ENCODE assay signal across 35 cellular contexts in the genomic region with DNA sequence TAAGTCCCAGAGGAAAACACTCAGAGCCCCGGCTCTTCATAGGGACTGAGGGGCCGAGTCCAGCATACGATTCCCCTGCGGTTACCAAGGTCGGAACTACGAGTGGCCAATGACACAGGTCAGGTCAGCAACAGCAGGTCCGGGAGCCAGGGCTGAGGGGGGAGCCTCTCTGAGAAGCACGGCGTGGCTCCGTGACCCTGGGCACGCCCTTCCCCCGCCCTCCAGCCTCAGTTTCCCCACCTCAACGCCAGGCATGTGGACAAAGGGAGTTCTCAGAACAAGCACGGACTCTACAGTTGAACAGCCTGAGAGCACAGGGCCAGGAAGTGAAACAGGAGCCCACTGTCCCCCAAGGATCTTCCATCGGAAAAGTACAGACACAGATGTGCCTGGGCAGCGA. TPM values are rescaled to one million over a fixed set of nuclear protein-coding genes. Genes with fewer than 3 reads are reported as not detected.
"Had no signal": no experiment of that assay in that cellular context is flagged by ENCODE, and none has a peak within 500 bp of the region (broad histone marks: within the 10 kb centered on the region; RNA-seq: fewer than 3 reads in every experiment).

No MANE protein-coding gene starts in this region.

- H3K27me3 ChIP-seq: body of pancreas had no signal

- H3K36me3 Mint-ChIP-seq: activated naive CD4-positive, alpha-beta T cell treated with anti-CD3 and anti-CD28 coated beads, Interleukin-2, amount 10 ng/mL, durations not matched to agents 7 days and 5 days; activated naive CD4-positive, alpha-beta T cell treated with anti-CD3 and anti-CD28 coated beads, Interleukin-2, amount 50 U/mL, for 72 hours had no signal

- H3K4me1 ChIP-seq: adrenal gland, body of pancreas, esophagus muscularis mucosa, foreskin keratinocyte, gastrocnemius medialis, heart left ventricle had no signal

- H3K36me3 ChIP-seq: adrenal gland, esophagus muscularis mucosa, gastrocnemius medialis, heart left ventricle, WERI-Rb-1 had no signal

- ATAC-seq: activated naive CD4-positive, alpha-beta T cell treated with anti-CD3 and anti-CD28 coated beads, Interleukin-2, amount 50 U/mL, for 72 hours; activated T-cell treated with anti-CD3 and anti-CD28 coated beads, Interleukin-2, amount 50 U/mL, for 72 hours; body of pancreas; effector memory CD8-positive, alpha-beta T cell; foreskin keratinocyte; gastrocnemius medialis; heart left ventricle; T-helper 17 cell had no signal

- H3K4me3 ChIP-seq: adrenal gland, body of pancreas, esophagus muscularis mucosa, gastrocnemius medialis, heart left ventricle had no signal

- H3K4me1 Mint-ChIP-seq: activated CD4-positive, alpha-beta memory T cell treated with anti-CD3 and anti-CD28 coated beads, Interleukin-2, amount 10 ng/mL, durations not matched to agents 7 days and 5 days; activated CD4-positive, alpha-beta T cell treated with anti-CD3 and anti-CD28 coated beads, Interleukin-2, amount 10 ng/mL, durations not matched to agents 7 days and 5 days; activated naive CD4-positive, alpha-beta T cell treated with anti-CD3 and anti-CD28 coated beads, Interleukin-2, amount 10 ng/mL, durations not matched to agents 7 days and 5 days; T-helper 17 cell had no signal

- H3K9me3 Mint-ChIP-seq: activated B cell treated with CpG ODN at 0.5 μM for 24 hours; activated CD4-positive, alpha-beta memory T cell treated with anti-CD3 and anti-CD28 coated beads, Interleukin-2, amount 10 ng/mL, durations not matched to agents 7 days and 5 days; activated CD4-positive, alpha-beta T cell treated with anti-CD3 and anti-CD28 coated beads, Interleukin-2, amount 10 ng/mL, durations not matched to agents 7 days and 5 days; activated naive CD4-positive, alpha-beta T cell treated with anti-CD3 and anti-CD28 coated beads, Interleukin-2, amount 10 ng/mL, durations not matched to agents 7 days and 5 days; activated naive CD4-positive, alpha-beta T cell treated with anti-CD3 and anti-CD28 coated beads, Interleukin-2, amount 50 U/mL, for 72 hours; activated T-cell treated with anti-CD3 and anti-CD28 coated beads, Interleukin-2, amount 50 U/mL, for 24 hours; activated T-cell treated with anti-CD3 and anti-CD28 coated beads, Interleukin-2, amount 50 U/mL, for 72 hours; effector memory CD8-positive, alpha-beta T cell; T-helper 2 cell treated with Interferon-gamma antibody and Interleukin-4, amounts not matched to agents 5 μg/mL and 100 μg/mL, for 36 hours had no signal

- H3K27me3 Mint-ChIP-seq: activated CD4-positive, alpha-beta T cell treated with anti-CD3 and anti-CD28 coated beads, Interleukin-2, amount 10 ng/mL, durations not matched to agents 7 days and 5 days had no signal

- H3K27ac Mint-ChIP-seq: activated B cell treated with CpG ODN at 0.5 μM for 24 hours; activated CD4-positive, alpha-beta memory T cell treated with anti-CD3 and anti-CD28 coated beads, Interleukin-2, amount 10 ng/mL, durations not matched to agents 7 days and 5 days; activated CD4-positive, alpha-beta T cell treated with anti-CD3 and anti-CD28 coated beads, Interleukin-2, amount 10 ng/mL, durations not matched to agents 7 days and 5 days; activated naive CD4-positive, alpha-beta T cell treated with anti-CD3 and anti-CD28 coated beads, Interleukin-2, amount 10 ng/mL, durations not matched to agents 7 days and 5 days; activated naive CD4-positive, alpha-beta T cell treated with anti-CD3 and anti-CD28 coated beads, Interleukin-2, amount 50 U/mL, for 72 hours; activated T-cell treated with anti-CD3 and anti-CD28 coated beads, Interleukin-2, amount 50 U/mL, for 24 hours; activated T-cell treated with anti-CD3 and anti-CD28 coated beads, Interleukin-2, amount 50 U/mL, for 72 hours; effector memory CD8-positive, alpha-beta T cell; T-helper 17 cell; T-helper 2 cell treated with Interferon-gamma antibody and Interleukin-4, amounts not matched to agents 5 μg/mL and 100 μg/mL, for 36 hours had no signal

- DNase-seq: activated B cell treated with CpG ODN at 0.5 μM for 24 hours; activated CD4-positive, alpha-beta memory T cell treated with anti-CD3 and anti-CD28 coated beads, Interleukin-2, amount 10 ng/mL, durations not matched to agents 7 days and 5 days; activated CD4-positive, alpha-beta T cell treated with anti-CD3 and anti-CD28 coated beads for 4 hours; activated CD4-positive, alpha-beta T cell treated with anti-CD3 and anti-CD28 coated beads, Interleukin-2, amount 10 ng/mL, durations not matched to agents 7 days and 5 days; activated CD4-positive, alpha-beta T cell treated with anti-CD3 and anti-CD28 coated beads, Interleukin-2, amount 50 U/mL, for 4 hours; activated CD4-positive, CD25-positive, alpha-beta regulatory T cell treated with anti-CD3 and anti-CD28 coated beads, Interleukin-2, amount 50 U/mL, for 72 hours; activated CD8-positive, alpha-beta memory T cell treated with anti-CD3 and anti-CD28 coated beads, Interleukin-2, amount 50 U/mL, for 48 hours; activated gamma-delta T cell; activated naive CD4-positive, alpha-beta T cell; activated naive CD4-positive, alpha-beta T cell treated with anti-CD3 and anti-CD28 coated beads, Interleukin-2, amount 10 ng/mL, durations not matched to agents 7 days and 5 days; activated T-cell treated with anti-CD3 and anti-CD28 coated beads for 4 hours; activated T-cell treated with anti-CD3 and anti-CD28 coated beads, Interleukin-2, amount 50 U/mL, for 24 hours; activated T-cell treated with anti-CD3 and anti-CD28 coated beads, Interleukin-2, amount 50 U/mL, for 72 hours; adrenal gland; amygdala; aorta; body of pancreas; caudate nucleus; cortex of kidney; dermis blood vessel endothelial cell; effector CD4-positive, alpha-beta T cell; effector memory CD8-positive, alpha-beta T cell; erythroblast; foreskin keratinocyte; gastrocnemius medialis; glutamatergic neuron; heart left ventricle; T-helper 1 cell; T-helper 17 cell; T1000; WERI-Rb-1 had no signal

- H3K4me3 Mint-ChIP-seq: activated B cell treated with CpG ODN at 0.5 μM for 24 hours; activated CD4-positive, alpha-beta memory T cell treated with anti-CD3 and anti-CD28 coated beads, Interleukin-2, amount 10 ng/mL, durations not matched to agents 7 days and 5 days; activated CD4-positive, alpha-beta T cell treated with anti-CD3 and anti-CD28 coated beads, Interleukin-2, amount 10 ng/mL, durations not matched to agents 7 days and 5 days; activated naive CD4-positive, alpha-beta T cell treated with anti-CD3 and anti-CD28 coated beads, Interleukin-2, amount 10 ng/mL, durations not matched to agents 7 days and 5 days; activated T-cell treated with anti-CD3 and anti-CD28 coated beads, Interleukin-2, amount 50 U/mL, for 24 hours; activated T-cell treated with anti-CD3 and anti-CD28 coated beads, Interleukin-2, amount 50 U/mL, for 72 hours; effector memory CD8-positive, alpha-beta T cell; T-helper 17 cell; T-helper 2 cell treated with Interferon-gamma antibody and Interleukin-4, amounts not matched to agents 5 μg/mL and 100 μg/mL, for 36 hours had no signal

- H3K9me3 ChIP-seq: adrenal gland, body of pancreas, esophagus muscularis mucosa, gastrocnemius medialis, heart left ventricle had no signal

- H3K27ac ChIP-seq: adrenal gland, body of pancreas, esophagus muscularis mucosa, foreskin keratinocyte, gastrocnemius medialis, heart left ventricle, WERI-Rb-1 had no signal

RNA-seq across cellular contexts. Expression of gene TPSD1, which starts 25.6 kb away (rescaled TPM):
- total RNA-seq: activated B cell treated with CpG ODN at 0.5 μM for 24 hours; activated CD4-positive, alpha-beta memory T cell treated with anti-CD3 and anti-CD28 coated beads, Interleukin-2, amount 10 ng/mL, durations not matched to agents 7 days and 5 days; activated CD4-positive, alpha-beta T cell treated with anti-CD3 and anti-CD28 coated beads, Interleukin-2, amount 10 ng/mL, durations not matched to agents 7 days and 5 days; activated naive CD4-positive, alpha-beta T cell treated with anti-CD3 and anti-CD28 coated beads, Interleukin-2, amount 50 U/mL, for 72 hours; activated T-cell treated with anti-CD3 and anti-CD28 coated beads, Interleukin-2, amount 50 U/mL, for 72 hours; adrenal gland; aorta; chondrocyte; dermis blood vessel endothelial cell; foreskin keratinocyte; T-helper 17 cell had no signal
- polyA plus RNA-seq: foreskin keratinocyte had no signal

RNA-seq across cellular contexts. Expression of gene TPSAB1, which starts 41.0 kb away (rescaled TPM):
- total RNA-seq: activated B cell treated with CpG ODN at 0.5 μM for 24 hours; activated CD4-positive, alpha-beta memory T cell treated with anti-CD3 and anti-CD28 coated beads, Interleukin-2, amount 10 ng/mL, durations not matched to agents 7 days and 5 days; activated CD4-positive, alpha-beta T cell treated with anti-CD3 and anti-CD28 coated beads, Interleukin-2, amount 10 ng/mL, durations not matched to agents 7 days and 5 days; chondrocyte; dermis blood vessel endothelial cell; foreskin keratinocyte; T-helper 17 cell had no signal
- polyA plus RNA-seq: foreskin keratinocyte had no signal

RNA-seq across cellular contexts. Expression of gene TPSB2, which starts 51.5 kb away (rescaled TPM):
- total RNA-seq: activated B cell treated with CpG ODN at 0.5 μM for 24 hours; activated CD4-positive, alpha-beta memory T cell treated with anti-CD3 and anti-CD28 coated beads, Interleukin-2, amount 10 ng/mL, durations not matched to agents 7 days and 5 days; activated CD4-positive, alpha-beta T cell treated with anti-CD3 and anti-CD28 coated beads, Interleukin-2, amount 10 ng/mL, durations not matched to agents 7 days and 5 days; chondrocyte; dermis blood vessel endothelial cell; foreskin keratinocyte; T-helper 17 cell had no signal
- polyA plus RNA-seq: foreskin keratinocyte had no signal
